In the genomic region with DNA sequence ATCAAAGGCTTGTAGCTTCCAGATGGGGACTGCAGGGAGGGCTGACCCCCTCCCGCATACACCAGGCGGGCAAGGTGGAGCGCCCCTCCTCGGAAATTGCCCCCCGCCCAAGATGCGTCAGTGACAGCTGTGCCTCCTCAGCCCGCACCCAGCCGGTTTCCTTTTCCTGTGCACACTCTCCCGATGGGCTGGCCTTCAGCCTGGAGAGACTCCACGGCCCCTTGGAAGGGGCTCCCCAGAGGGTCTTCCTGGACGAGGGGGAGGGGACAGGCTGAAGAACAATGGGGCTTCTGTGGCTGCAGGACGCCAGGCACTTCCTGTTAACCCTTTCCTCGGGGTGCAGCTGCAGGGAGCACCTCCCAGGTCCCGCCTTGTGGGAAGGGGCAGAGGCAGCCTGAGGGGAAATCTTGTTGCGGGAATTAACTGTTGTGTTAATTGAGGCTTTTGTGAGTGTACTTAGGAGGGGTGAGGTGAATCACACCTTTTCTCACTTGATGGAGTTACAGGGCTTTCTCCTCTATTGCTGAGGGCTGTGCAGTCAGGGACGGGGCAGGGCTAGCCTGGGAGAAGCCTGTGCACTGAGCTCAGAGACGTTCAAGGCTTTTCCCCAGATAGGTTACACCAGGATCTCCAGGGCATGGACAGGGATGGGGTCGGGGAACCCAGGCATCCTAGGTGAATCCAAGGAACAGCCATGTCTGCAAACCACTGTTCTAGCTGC, we compare ENCODE assay signal across 1 cellular context.
A peak's percentile ranks its signal among the peaks of the same experiment; 100 is the strongest.
TF ChIP-seq lines count a peak whose summit lies in the region.

No MANE protein-coding gene starts in this region.

TF ChIP-seq in HepG2, 621 proteins besides CTCF, POLR2A, EP300 and RAD21 (continued from another document):
- TF ChIP-seq, protein P1, sequence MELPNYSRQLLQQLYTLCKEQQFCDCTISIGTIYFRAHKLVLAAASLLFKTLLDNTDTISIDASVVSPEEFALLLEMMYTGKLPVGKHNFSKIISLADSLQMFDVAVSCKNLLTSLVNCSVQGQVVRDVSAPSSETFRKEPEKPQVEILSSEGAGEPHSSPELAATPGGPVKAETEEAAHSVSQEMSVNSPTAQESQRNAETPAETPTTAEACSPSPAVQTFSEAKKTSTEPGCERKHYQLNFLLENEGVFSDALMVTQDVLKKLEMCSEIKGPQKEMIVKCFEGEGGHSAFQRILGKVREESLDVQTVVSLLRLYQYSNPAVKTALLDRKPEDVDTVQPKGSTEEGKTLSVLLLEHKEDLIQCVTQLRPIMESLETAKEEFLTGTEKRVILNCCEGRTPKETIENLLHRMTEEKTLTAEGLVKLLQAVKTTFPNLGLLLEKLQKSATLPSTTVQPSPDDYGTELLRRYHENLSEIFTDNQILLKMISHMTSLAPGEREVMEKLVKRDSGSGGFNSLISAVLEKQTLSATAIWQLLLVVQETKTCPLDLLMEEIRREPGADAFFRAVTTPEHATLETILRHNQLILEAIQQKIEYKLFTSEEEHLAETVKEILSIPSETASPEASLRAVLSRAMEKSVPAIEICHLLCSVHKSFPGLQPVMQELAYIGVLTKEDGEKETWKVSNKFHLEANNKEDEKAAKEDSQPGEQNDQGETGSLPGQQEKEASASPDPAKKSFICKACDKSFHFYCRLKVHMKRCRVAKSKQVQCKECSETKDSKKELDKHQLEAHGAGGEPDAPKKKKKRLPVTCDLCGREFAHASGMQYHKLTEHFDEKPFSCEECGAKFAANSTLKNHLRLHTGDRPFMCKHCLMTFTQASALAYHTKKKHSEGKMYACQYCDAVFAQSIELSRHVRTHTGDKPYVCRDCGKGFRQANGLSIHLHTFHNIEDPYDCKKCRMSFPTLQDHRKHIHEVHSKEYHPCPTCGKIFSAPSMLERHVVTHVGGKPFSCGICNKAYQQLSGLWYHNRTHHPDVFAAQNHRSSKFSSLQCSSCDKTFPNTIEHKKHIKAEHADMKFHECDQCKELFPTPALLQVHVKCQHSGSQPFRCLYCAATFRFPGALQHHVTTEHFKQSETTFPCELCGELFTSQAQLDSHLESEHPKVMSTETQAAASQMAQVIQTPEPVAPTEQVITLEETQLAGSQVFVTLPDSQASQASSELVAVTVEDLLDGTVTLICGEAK (IDR thresholded peaks at IDR 0.05), result no peak
- TF ChIP-seq, protein P1 (CRISPR knock-in tag; IDR thresholded peaks at IDR 0.05), result peak; percentile 52; the same call in 1 of the 2 replicates
- TF ChIP-seq, protein P2, sequence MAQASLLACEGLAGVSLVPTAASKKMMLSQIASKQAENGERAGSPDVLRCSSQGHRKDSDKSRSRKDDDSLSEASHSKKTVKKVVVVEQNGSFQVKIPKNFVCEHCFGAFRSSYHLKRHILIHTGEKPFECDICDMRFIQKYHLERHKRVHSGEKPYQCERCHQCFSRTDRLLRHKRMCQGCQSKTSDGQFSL (CRISPR knock-in tag; IDR thresholded peaks at IDR 0.05), result peak; percentile 47; the same call in 1 of the 2 replicates
- TF ChIP-seq NCOA1 (CRISPR knock-in tag; IDR thresholded peaks at IDR 0.05) (no peak), ZNF24 (IDR thresholded peaks at IDR 0.05) (0 out of 2 replicates have a peak, but pooled peaks have one; percentile 30), ATF7-NPFF (CRISPR knock-in tag; IDR thresholded peaks at IDR 0.05; ENCODE audit: low read depth) (no peak; the same call in 1 of the 2 replicates), SIX1 (CRISPR knock-in tag; IDR thresholded peaks at IDR 0.05; ENCODE audit: borderline replicate concordance) (no peak)
